In the genomic region with DNA sequence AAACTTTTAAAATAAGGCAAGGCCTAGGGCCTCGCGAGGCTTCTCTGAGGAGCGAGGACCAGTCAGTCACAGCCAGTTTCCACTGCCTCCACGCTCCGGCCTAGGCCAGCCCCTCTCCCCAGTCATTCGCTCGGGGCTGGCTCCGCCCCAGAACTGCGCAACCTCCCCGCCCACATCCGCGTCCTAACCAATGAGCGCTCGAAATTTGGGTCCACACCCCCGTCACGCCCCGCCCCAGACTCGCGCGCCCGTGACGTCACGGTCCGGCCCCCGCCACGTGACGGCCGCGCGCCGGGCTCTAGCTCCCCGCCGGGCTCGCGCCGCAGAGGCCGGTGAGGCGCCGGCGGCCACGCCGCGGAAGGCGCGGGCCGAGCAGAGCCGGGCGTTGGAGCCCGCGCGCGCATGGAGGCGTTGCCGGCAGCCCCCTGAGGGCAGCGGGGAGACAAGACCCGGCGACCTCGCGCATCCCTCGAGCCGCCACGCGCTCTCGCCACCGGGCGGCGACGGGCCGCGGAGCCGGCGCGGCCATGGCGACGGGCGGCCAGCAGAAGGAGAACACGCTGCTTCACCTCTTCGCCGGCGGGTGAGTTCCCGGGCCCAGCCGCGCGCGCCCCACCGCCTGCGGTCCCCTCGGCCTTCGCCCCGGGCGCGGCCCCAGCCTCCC, we compare ENCODE assay signal across 8 cellular contexts. TPM values are rescaled to one million over a fixed set of nuclear protein-coding genes. Genes with fewer than 3 reads are reported as not detected.
DNase-seq lines count a peak whose midpoint lies in the region; ATAC-seq and TF ChIP-seq lines count a peak whose summit lies in the region.

A gene with protein sequence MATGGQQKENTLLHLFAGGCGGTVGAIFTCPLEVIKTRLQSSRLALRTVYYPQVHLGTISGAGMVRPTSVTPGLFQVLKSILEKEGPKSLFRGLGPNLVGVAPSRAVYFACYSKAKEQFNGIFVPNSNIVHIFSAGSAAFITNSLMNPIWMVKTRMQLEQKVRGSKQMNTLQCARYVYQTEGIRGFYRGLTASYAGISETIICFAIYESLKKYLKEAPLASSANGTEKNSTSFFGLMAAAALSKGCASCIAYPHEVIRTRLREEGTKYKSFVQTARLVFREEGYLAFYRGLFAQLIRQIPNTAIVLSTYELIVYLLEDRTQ (plus strand): TSS at position 301 of the 664 bp plus-strand sequence. CDS start 227 bp downstream, at position 528.

- peaks cover 27% of the 10 kb centered on the region for H3K4me1 Mint-ChIP-seq in T-helper 1 cell treated with Interleukin-12 subunit alpha and Interleukin-12 subunit beta and Interleukin-4 antibody, amounts not matched to agents 30 μg/mL and 1 μg/mL, for 36 hours (ENCODE audit: low read depth)

- DNase-seq in NCI-H146 treated with DMSO at 0.1 percent for 48 hours (lab: John Stamatoyannopoulos, UW; ENCODE audit: unreplicated experiment) (peak; percentile 58), amygdala (lab: John Stamatoyannopoulos, UW) (peak; percentile 38 to 98 (median 96)), left ventricle myocardium superior (peak; percentile 98), prostate gland (ENCODE audit: low spot score) (peak; percentile 97)

- no peaks in the 10 kb centered on the region for H3K27me3 Mint-ChIP-seq in T-helper 1 cell treated with Interleukin-12 subunit alpha and Interleukin-12 subunit beta and Interleukin-4 antibody, amounts not matched to agents 30 μg/mL and 1 μg/mL, for 36 hours (ENCODE audit: low read depth)

- no peak for TF ChIP-seq CTCF in prostate gland (IDR thresholded peaks at IDR 0.05)

- peak; percentile 97 for TF ChIP-seq POLR2A in GM15510 (IDR thresholded peaks at IDR 0.05; ENCODE audit: borderline replicate concordance, extremely low read depth, insufficient read length)
- TF ChIP-seq POLR2A in prostate gland (IDR thresholded peaks at IDR 0.05), result peak; percentile 72

- intact Hi-C loops in left ventricle myocardium superior (cut with micrococcal nuclease), result no loop called here
- intact Hi-C loops in prostate gland (cut with DNase I), result no loop called here

- 1% methylated on average over 71 of the region's 92 CpGs for WGBS in prostate gland
- whole genome bisulfite sequencing in urinary bladder, result under 1% methylated on average over 91 of the region's 92 CpGs

- no peaks in the 10 kb centered on the region for H3K9me3 Mint-ChIP-seq in T-helper 1 cell treated with Interleukin-12 subunit alpha and Interleukin-12 subunit beta and Interleukin-4 antibody, amounts not matched to agents 30 μg/mL and 1 μg/mL, for 36 hours

- peak within 1 kb of the TSS; percentile 87 for H3K4me3 Mint-ChIP-seq in T-helper 1 cell treated with Interleukin-12 subunit alpha and Interleukin-12 subunit beta and Interleukin-4 antibody, amounts not matched to agents 30 μg/mL and 1 μg/mL, for 36 hours

- peak; percentile 89 for ATAC-seq in HG02884 (IDR thresholded peaks at IDR 0.05; ENCODE audit: unreplicated experiment)
- peak; percentile 99 for ATAC-seq in left ventricle myocardium superior

- H3K27ac ChIP-seq in prostate gland (peak within 1 kb of the TSS; percentile 92 to 97), urinary bladder (ENCODE audit: low read depth) (peak within 1 kb of the TSS; percentile 75)

- H3K36me3 ChIP-seq in prostate gland, result no peaks in the 10 kb centered on the region
- no peaks in the 10 kb centered on the region for H3K36me3 ChIP-seq in urinary bladder (ENCODE audit: insufficient read depth)

- no peaks in the 10 kb centered on the region for H3K9me3 ChIP-seq in prostate gland

- peak within 1 kb of the TSS; percentile 83 for H3K27ac Mint-ChIP-seq in T-helper 1 cell treated with Interleukin-12 subunit alpha and Interleukin-12 subunit beta and Interleukin-4 antibody, amounts not matched to agents 30 μg/mL and 1 μg/mL, for 36 hours

- H3K4me3 ChIP-seq in prostate gland, result peak within 1 kb of the TSS; percentile 81 to 88
- H3K4me3 ChIP-seq in urinary bladder (ENCODE audit: low read depth, low read length), result peak within 1 kb of the TSS; percentile 76

- H3K4me1 ChIP-seq in prostate gland (replicated peaks) (peaks cover 12% of the 10 kb centered on the region), urinary bladder (ENCODE audit: insufficient read depth) (no peaks in the 10 kb centered on the region)

- no peaks in the 10 kb centered on the region for H3K27me3 ChIP-seq in prostate gland (replicated peaks; ENCODE audit: insufficient read depth)

- peaks cover 3% of the 10 kb centered on the region for H3K36me3 Mint-ChIP-seq in T-helper 1 cell treated with Interleukin-12 subunit alpha and Interleukin-12 subunit beta and Interleukin-4 antibody, amounts not matched to agents 30 μg/mL and 1 μg/mL, for 36 hours (ENCODE audit: low read depth)

RNA-seq across cellular contexts. Expression of the gene that starts here (rescaled TPM):
- total RNA-seq in left ventricle myocardium superior, result 3.8 TPM
- total RNA-seq in prostate gland, result 10 to 100 TPM; 10.7 to 11.9 TPM
- total RNA-seq in urinary bladder, result 3.7 TPM
- 2.8 TPM for polyA plus RNA-seq in urinary bladder

Comparison
In these comparisons a context has a peak if more than half of its experiments do, and no peak if none do; other contexts are left out.
1. Peak in every context shown above with its lines: DNase-seq, ATAC-seq, H3K4me3 ChIP-seq and H3K27ac ChIP-seq.